Comparison of ENCODE assay signal across 8 cellular contexts in genomic region chrX:14030248-14030592, GRCh38. TPM values are rescaled to one million over a fixed set of nuclear protein-coding genes. Genes with fewer than 3 reads are reported as not detected.
A peak's percentile ranks its signal among the peaks of the same experiment; 100 is the strongest.
DNase-seq lines count a peak whose midpoint lies in the region; ATAC-seq and TF ChIP-seq lines count a peak whose summit lies in the region.

No MANE protein-coding gene starts in this region.

- H3K27ac ChIP-seq in esophagus muscularis mucosa (replicated peaks in 1 of 4) (peak overlapping the region; percentile 80 to 88 (median 84)), ovary (peak overlapping the region in 1 of 2 donors; percentile 57)

- H3K36me3 ChIP-seq in BE2C (no peaks in the 10 kb centered on the region), H7 (replicated peaks; ENCODE audit: control insufficient read depth, insufficient read depth, low read length) (no peaks in the 10 kb centered on the region), esophagus muscularis mucosa (no peaks in the 10 kb centered on the region), ovary (no peaks in the 10 kb centered on the region)

- ATAC-seq in HG03460 (IDR thresholded peaks at IDR 0.05; ENCODE audit: unreplicated experiment) = no peak

- 24% methylated on average over 4 of the region's 4 CpGs for WGBS in esophagus muscularis mucosa
- WGBS in ovary, 3 donors = 14 to 27% (median 25%) methylated on average over 4 of the region's 4 CpGs

- H3K9me3 ChIP-seq in BE2C (no peaks in the 10 kb centered on the region), esophagus muscularis mucosa (no peaks in the 10 kb centered on the region), ovary (no peaks in the 10 kb centered on the region)

- no peak for TF ChIP-seq POLR2A in esophagus muscularis mucosa (IDR thresholded peaks at IDR 0.05; ENCODE audit: low read depth)
- TF ChIP-seq POLR2A in ovary (IDR thresholded peaks at IDR 0.05) = no peak

- intact Hi-C loops in esophagus muscularis mucosa (cut with DNase I) = loop anchor here (2.0 to 5.0 kb wide), 4 partner anchors 131 to 523 kb away; no protein-coding TSS in a partner anchor
- intact Hi-C loops in ovary (cut with DNase I) = loop anchor here (5.0 to 10.0 kb wide), 5 partner anchors 265 to 525 kb away; no protein-coding TSS in a partner anchor

- H3K27me3 ChIP-seq in BE2C (no peaks in the 10 kb centered on the region), H7 (ENCODE audit: control insufficient read depth, insufficient read depth, low read length) (no peaks in the 10 kb centered on the region), esophagus muscularis mucosa (no peaks in the 10 kb centered on the region), ovary (no peaks in the 10 kb centered on the region)

- H3K4me1 ChIP-seq in BE2C = peaks cover 11% of the 10 kb centered on the region
- H3K4me1 ChIP-seq in esophagus muscularis mucosa = peaks cover 16 to 26% (median 20%) of the 10 kb centered on the region in 4 donors
- peaks cover 1% of the 10 kb centered on the region for H3K4me1 ChIP-seq in ovary (ENCODE audit: insufficient read depth)

- no peak for DNase-seq in BE2C
- peak; percentile 10 for DNase-seq in H7
- DNase-seq in SW480 (ENCODE audit: low spot score) = peak; percentile 6
- DNase-seq in esophagus muscularis mucosa (ENCODE audit: extremely low spot score) = no peak
- DNase-seq in ovary = no peak
- DNase-seq in H4 (ENCODE audit: low spot score) = no peak
- DNase-seq in SHP77 (lab: John Stamatoyannopoulos, UW) = no peak

- TF ChIP-seq CTCF in BE2C (IDR thresholded peaks at IDR 0.05; ENCODE audit: low read depth, low read length) = no peak
- no peak for TF ChIP-seq CTCF in esophagus muscularis mucosa (IDR thresholded peaks at IDR 0.05)
- no peak for TF ChIP-seq CTCF in ovary (IDR thresholded peaks at IDR 0.05)

- peak overlapping the region; percentile 67 for H3K4me3 ChIP-seq in BE2C (ENCODE audit: low read depth, low read length)
- H3K4me3 ChIP-seq in H7 (ENCODE audit: insufficient read depth, low read depth, low read length) = peak overlapping the region; percentile 75
- H3K4me3 ChIP-seq in esophagus muscularis mucosa = peak overlapping the region; percentile 62 to 67 (median 66)
- peak overlapping the region; percentile 49 for H3K4me3 ChIP-seq in ovary

- TF ChIP-seq EP300 in esophagus muscularis mucosa (IDR thresholded peaks at IDR 0.05) = no peak
- TF ChIP-seq EP300 in ovary (IDR thresholded peaks at IDR 0.05) = no peak

RNA-seq across cellular contexts. Expression of gene GEMIN8, which starts 0.5 kb away (rescaled TPM):
- 42.9 TPM for polyA plus RNA-seq in BE2C (2012; ENCODE audit: insufficient read depth, insufficient read length, low read depth)
- 34.1 and 52.1 TPM in 2 replicates for total RNA-seq in H7 (2014; rRNA removed; shearing (Covaris generic))
- total RNA-seq in esophagus muscularis mucosa = 10 to 100 TPM; 14.4 to 31.0 (median 25.3) TPM
- total RNA-seq in ovary = 10 to 100 TPM; 18.0 to 24.6 (median 22.4) TPM
- 10 to 100 TPM; 23.8 to 37.1 TPM for polyA plus RNA-seq in ovary
- 7.7 and 8.4 TPM in 2 replicates for total RNA-seq in H4 (2014; rRNA removed; shearing (Covaris generic))

Comparison
In these comparisons a context has a peak if more than half of its experiments do, and no peak if none do; other contexts are left out.
1. DNase-seq: peak in H7 (single experiment) and SW480 (single experiment); none in BE2C (single experiment), esophagus muscularis mucosa (single experiment), ovary (0 of 5), H4 (single experiment) and SHP77 (0 of 2).
2. Peak in every context shown above with its lines, with median percentiles within 50 percentile points of each other: H3K4me3 ChIP-seq.